ENCODE assay signal across 7 cellular contexts in genomic region chr10:133111640-133112039, GRCh38. TPM values are rescaled to one million over a fixed set of nuclear protein-coding genes. Genes with fewer than 3 reads are reported as not detected.
"Had no signal": no experiment of that assay in that cellular context is flagged by ENCODE, and none has a peak within 500 bp of the region (broad histone marks: within the 10 kb centered on the region; RNA-seq: fewer than 3 reads in every experiment).

No MANE protein-coding gene starts in this region.

RNA-seq across cellular contexts. Expression of gene ADGRA1, which starts 23.9 kb away (rescaled TPM):
- total RNA-seq: activated CD4-positive, alpha-beta memory T cell treated with anti-CD3 and anti-CD28 coated beads, Interleukin-2, amount 10 ng/mL, durations not matched to agents 7 days and 5 days; activated CD8-positive, alpha-beta memory T cell treated with anti-CD3 and anti-CD28 coated beads, Interleukin-2, amount 10 ng/mL, durations not matched to agents 7 days and 5 days; activated naive CD8-positive, alpha-beta T cell treated with anti-CD3 and anti-CD28 coated beads for 36 hours; aorta; MCF 10A; PC-3; Peyer's patch had no signal

RNA-seq across cellular contexts. Expression of gene KNDC1, which starts 48.4 kb away (rescaled TPM):
- total RNA-seq: activated naive CD8-positive, alpha-beta T cell treated with anti-CD3 and anti-CD28 coated beads for 36 hours; PC-3 had no signal
